Comparison of ENCODE assay signal across 14 cellular contexts in genomic region chr6:3664641-3665041, GRCh38.
A peak's percentile ranks its signal among the peaks of the same experiment; 100 is the strongest.
DNase-seq lines count a peak whose midpoint lies in the region; TF ChIP-seq lines count a peak whose summit lies in the region.
"Had no signal": no experiment of that assay in that cellular context is flagged by ENCODE, and none has a peak within 500 bp of the region (broad histone marks: within the 10 kb centered on the region; RNA-seq: fewer than 3 reads in every experiment).

No MANE protein-coding gene starts in this region.

- no peaks in the 10 kb centered on the region for H3K9me3 Mint-ChIP-seq in activated CD4-positive, alpha-beta T cell treated with anti-CD3 and anti-CD28 coated beads, Interleukin-2, amount 10 ng/mL, durations not matched to agents 7 days and 5 days
- H3K9me3 Mint-ChIP-seq: activated CD4-positive, alpha-beta T cell treated with anti-CD3 and anti-CD28 coated beads, Interleukin-2, amount 10 ng/mL, durations not matched to agents 24 days and 14 days had no signal

- H3K4me2 ChIP-seq in hepatocyte = peak overlapping the region; percentile 62

- H3K4me1 ChIP-seq in hepatocyte (ENCODE audit: insufficient read depth) (peaks cover 28% of the 10 kb centered on the region), prostate gland (replicated peaks) (peaks cover 11% of the 10 kb centered on the region)

- no peaks in the 10 kb centered on the region for H3K36me3 ChIP-seq in hepatocyte (replicated peaks; ENCODE audit: insufficient read depth, low read depth)
- H3K36me3 ChIP-seq in prostate gland = no peaks in the 10 kb centered on the region

- TF ChIP-seq CTCF in VCaP (conservative IDR thresholded peaks at IDR 0.05) (no peak), hepatocyte (IDR thresholded peaks at IDR 0.05; ENCODE audit: poor library complexity) (no peak), prostate gland (IDR thresholded peaks at IDR 0.05) (peak in 1 of 4 experiments; percentile 3)

- H3K36me3 Mint-ChIP-seq in activated CD4-positive, alpha-beta T cell treated with anti-CD3 and anti-CD28 coated beads, Interleukin-2, amount 10 ng/mL, durations not matched to agents 7 days and 5 days (ENCODE audit: low read depth) = no peaks in the 10 kb centered on the region

- H3K27ac ChIP-seq in VCaP (peak overlapping the region; percentile 82), hepatocyte (peak overlapping the region; percentile 67), prostate gland (peak overlapping the region; percentile 63 to 69)

- intact Hi-C loops in prostate gland (cut with DNase I) = no loop called here

- no peak overlapping the region for H3K4me3 Mint-ChIP-seq in activated CD4-positive, alpha-beta T cell treated with anti-CD3 and anti-CD28 coated beads, Interleukin-2, amount 10 ng/mL, durations not matched to agents 7 days and 5 days
- H3K4me3 Mint-ChIP-seq: activated CD4-positive, alpha-beta T cell treated with anti-CD3 and anti-CD28 coated beads, Interleukin-2, amount 10 ng/mL, durations not matched to agents 24 days and 14 days had no signal

- POLR2A ChIA-PET in activated CD4-positive, alpha-beta T cell treated with anti-CD3 and anti-CD28 coated beads, Interleukin-2, amount 10 ng/mL, durations not matched to agents 7 days and 5 days (lab: Charles Lee) = no interaction called here

- H3K9me2 ChIP-seq in hepatocyte (replicated peaks; ENCODE audit: insufficient read depth) = no peaks in the 10 kb centered on the region

- H3K27me3 Mint-ChIP-seq in activated CD4-positive, alpha-beta T cell treated with anti-CD3 and anti-CD28 coated beads, Interleukin-2, amount 10 ng/mL, durations not matched to agents 7 days and 5 days = peaks cover 6% of the 10 kb centered on the region

- H3K4me3 ChIP-seq in hepatocyte (no peak overlapping the region), prostate gland (no peak overlapping the region)
- H3K4me3 ChIP-seq: lung had no signal

- H3K27ac Mint-ChIP-seq in activated CD4-positive, alpha-beta T cell treated with anti-CD3 and anti-CD28 coated beads, Interleukin-2, amount 10 ng/mL, durations not matched to agents 7 days and 5 days = no peak overlapping the region
- H3K27ac Mint-ChIP-seq: activated CD4-positive, alpha-beta T cell treated with anti-CD3 and anti-CD28 coated beads, Interleukin-2, amount 10 ng/mL, durations not matched to agents 24 days and 14 days had no signal

- H3K27me3 ChIP-seq in hepatocyte (no peaks in the 10 kb centered on the region), prostate gland (replicated peaks; ENCODE audit: insufficient read depth) (no peaks in the 10 kb centered on the region)

- CTCF ChIA-PET in activated CD4-positive, alpha-beta T cell treated with anti-CD3 and anti-CD28 coated beads, Interleukin-2, amount 10 ng/mL, durations not matched to agents 7 days and 5 days (lab: Charles Lee) = interaction anchor here (0.6 kb wide), 1 partner anchor 326 kb away, joined by 4 read pairs; no protein-coding TSS in a partner anchor

- H2AFZ ChIP-seq in hepatocyte = no peak overlapping the region

- H3K9me3 ChIP-seq in hepatocyte (ENCODE audit: low read depth) (no peaks in the 10 kb centered on the region), prostate gland (no peaks in the 10 kb centered on the region)

- no peaks in the 10 kb centered on the region for H3K79me2 ChIP-seq in hepatocyte

- DNase-seq in GM04503 (ENCODE audit: low read depth) (peak; percentile 9), hepatocyte (ENCODE audit: low spot score) (peak; percentile 79), prostate gland (ENCODE audit: low spot score) (peak; percentile 62), glomerular visceral epithelial cell (ENCODE audit: extremely low spot score) (no peak), foreskin melanocyte (no peak), cerebellar nuclear complex (lab: John Stamatoyannopoulos, UW) (no peak)
- DNase-seq in activated CD4-positive, alpha-beta T cell treated with anti-CD3 and anti-CD28 coated beads, Interleukin-2, amount 10 ng/mL, durations not matched to agents 7 days and 5 days = no peak
- DNase-seq: activated CD4-positive, alpha-beta T cell treated with anti-CD3 and anti-CD28 coated beads, Interleukin-2, amount 10 ng/mL, durations not matched to agents 24 days and 14 days; HCEC 1CT; NCI-H510A treated with DMSO at 0.1 percent for 48 hours; posterior cingulate gyrus; stimulated activated CD4-positive, alpha-beta T cell treated with anti-CD3 and anti-CD28 coated beads, Interleukin-2, amount 100 ng/mL, for 24 hours had no signal

- no peak for TF ChIP-seq POLR2A in prostate gland (IDR thresholded peaks at IDR 0.05)

- H4K20me1 ChIP-seq in hepatocyte (ENCODE audit: insufficient read depth, poor library complexity, severe bottlenecking) = no peaks in the 10 kb centered on the region

- 11% methylated on average over 8 of the region's 8 CpGs for WGBS in hepatocyte (ENCODE audit: low lambda C conversion rate, missing lambda C conversion rate)
- 31% methylated on average over 8 of the region's 8 CpGs for WGBS in prostate gland

- no peaks in the 10 kb centered on the region for H3K4me1 Mint-ChIP-seq in activated CD4-positive, alpha-beta T cell treated with anti-CD3 and anti-CD28 coated beads, Interleukin-2, amount 10 ng/mL, durations not matched to agents 7 days and 5 days
- H3K4me1 Mint-ChIP-seq: activated CD4-positive, alpha-beta T cell treated with anti-CD3 and anti-CD28 coated beads, Interleukin-2, amount 10 ng/mL, durations not matched to agents 24 days and 14 days had no signal

Comparison
In these comparisons a context has a peak if more than half of its experiments do, and no peak if none do; other contexts are left out.
1. DNase-seq: peak in GM04503 (single experiment), hepatocyte (single experiment) and prostate gland (single experiment); none in glomerular visceral epithelial cell (single experiment), foreskin melanocyte (single experiment), cerebellar nuclear complex (0 of 2) and activated CD4-positive, alpha-beta T cell treated with anti-CD3 and anti-CD28 coated beads, Interleukin-2, amount 10 ng/mL, durations not matched to agents 7 days and 5 days (single experiment).
2. Peak in every context shown above with its lines, with median percentiles within 50 percentile points of each other: H3K27ac ChIP-seq.